ENCODE assay signal across 29 cellular contexts in the genomic region with DNA sequence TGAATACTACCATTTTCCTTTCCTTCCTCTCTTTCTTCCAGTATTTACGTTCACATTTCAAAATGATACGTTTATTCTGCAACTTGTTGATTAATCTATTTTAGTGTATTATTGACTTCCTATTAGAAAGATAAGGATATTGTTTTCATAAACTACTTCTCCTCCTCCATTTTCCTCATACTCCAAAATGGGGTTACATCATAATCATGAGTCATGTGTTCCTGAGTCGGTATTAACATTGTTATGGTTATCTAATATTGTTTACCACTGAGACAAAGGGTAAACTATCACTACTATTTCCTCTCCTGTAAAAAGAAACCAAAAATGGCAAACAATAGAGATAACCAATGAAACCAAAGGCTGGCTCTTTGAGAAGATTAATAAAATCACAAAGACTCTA.
A peak's percentile ranks its signal among the peaks of the same experiment; 100 is the strongest.
DNase-seq lines count a peak whose midpoint lies in the region; ATAC-seq, FAIRE-seq and TF ChIP-seq lines count a peak whose summit lies in the region.
"Had no signal": no experiment of that assay in that cellular context is flagged by ENCODE, and none has a peak within 500 bp of the region (broad histone marks: within the 10 kb centered on the region; RNA-seq: fewer than 3 reads in every experiment).

No MANE protein-coding gene starts in this region.

- TF ChIP-seq POLR2A in A549 (IDR thresholded peaks at IDR 0.05; ENCODE audit: low read length) (no peak), K562 (conservative IDR thresholded peaks at IDR 0.05) (no peak)

- FAIRE-seq in A549 (lab: Jason Lieb, UNC) (no peak), K562 (lab: Jason Lieb, UNC) (no peak)
- FAIRE-seq: G401.6, kidney had no signal

- DNase-seq in A549 (ENCODE audit: low read depth in 1 of 2, low spot score in 1 of 2) (no peak), HPDE6-E6E7 (ENCODE audit: extremely low spot score) (peak; percentile 40), K562 (ENCODE audit: extremely low read depth in 1 of 4, low spot score in 3 of 4) (no peak), fibroblast of the aortic adventitia (ENCODE audit: low read depth) (peak; percentile 39), pons (ENCODE audit: low spot score) (no peak), middle frontal gyrus (ENCODE audit: extremely low spot score, low spot score) (no peak)
- DNase-seq: activated CD4-positive, alpha-beta memory T cell treated with anti-CD3 and anti-CD28 coated beads for 36 hours; activated CD8-positive, alpha-beta memory T cell treated with anti-CD3 and anti-CD28 coated beads, Interleukin-2, amount 50 U/mL, for 48 hours; anterior cingulate cortex; CD4-positive, alpha-beta T cell; DMS 273 treated with DMSO at 0.1 percent for 48 hours; head of caudate nucleus; HFFc6; kidney; NCI-H2029; NCI-H2227 treated with DMSO at 0.1 percent for 48 hours; NCI-H748 treated with DMSO at 0.1 percent for 48 hours; right lobe of liver; RPMI8226; stimulated activated CD4-positive, alpha-beta T cell treated with anti-CD3 and anti-CD28 coated beads, Interleukin-12 subunit alpha, Interleukin-12 subunit beta, amount 100 ng/mL, for 4 hours; stimulated activated CD4-positive, alpha-beta T cell treated with anti-CD3 and anti-CD28 coated beads, Interleukin-4, amount 100 ng/mL, for 1 hour; T-helper 1 cell; transverse colon had no signal

- no peaks in the 10 kb centered on the region for H3K36me3 ChIP-seq in K562 (ENCODE audit: control insufficient read depth, insufficient read depth, low read length)
- H3K36me3 ChIP-seq: right lobe of liver, transverse colon had no signal

- WGBS in A549 (ENCODE audit: missing lambda C conversion rate) = 64% methylated on average over 3 of the region's 3 CpGs
- 11% methylated on average over 3 of the region's 3 CpGs for WGBS in K562 (ENCODE audit: insufficient coverage, low coverage, missing lambda C conversion rate)

- no peaks in the 10 kb centered on the region; a peak in 1 of 5 replicates for H3K27me3 ChIP-seq in K562 (ENCODE audit: control insufficient read depth in 2 of 2, insufficient read depth in 2 of 2, low read length in 2 of 2)
- H3K27me3 ChIP-seq: right lobe of liver, transverse colon had no signal

- in situ Hi-C loops in K562 (cut with MboI) = no loop called here

- no peaks in the 10 kb centered on the region for H3K9me1 ChIP-seq in K562 (ENCODE audit: control insufficient read depth, insufficient read depth, low read length)

- BruUV-seq in K562 (replicated peaks; lab: Mats Ljungman, UMichigan) = no TSS peak

- TF ChIP-seq EP300 in A549 (IDR thresholded peaks at IDR 0.05) = no peak
- TF ChIP-seq EP300 in K562 (IDR thresholded peaks at IDR 0.05; ENCODE audit: low read length) = no peak

- H2AFZ ChIP-seq in K562 (ENCODE audit: low read depth, low read length) = peak overlapping the region; percentile 55
- H2AFZ ChIP-seq: parathyroid adenoma had no signal

- H3K4me1 ChIP-seq in A549 (peaks cover 17% of the 10 kb centered on the region; the same call in 2 of the 3 replicates), K562 (replicated peaks in 1 of 2; ENCODE audit: control insufficient read depth in 2 of 2, insufficient read depth in 2 of 2, low read length in 2 of 2) (peaks cover 6 to 7% of the 10 kb centered on the region in 2 experiments; a peak in 4 of 5 replicates)
- H3K4me1 ChIP-seq: parathyroid adenoma, right lobe of liver had no signal

- ATAC-seq in A549 (no peak), K562 (no peak), HG03139 (IDR thresholded peaks at IDR 0.05; ENCODE audit: unreplicated experiment) (no peak), HG02678 (IDR thresholded peaks at IDR 0.05; ENCODE audit: unreplicated experiment) (no peak)
- ATAC-seq: activated CD4-positive, CD25-positive, alpha-beta regulatory T cell treated with anti-CD3 and anti-CD28 coated beads, Interleukin-2, amount 50 U/mL, for 24 hours; activated naive CD4-positive, alpha-beta T cell treated with anti-CD3 and anti-CD28 coated beads, Interleukin-2, amount 50 U/mL, for 72 hours had no signal

- POLR2A ChIA-PET in A549 (lab: Yijun Ruan, JAX) = no interaction called here
- POLR2A ChIA-PET in K562 (lab: Yijun Ruan, JAX) = interaction anchor here (2.3 kb wide), 1 partner anchor 11 kb away, joined by 6 read pairs; no protein-coding TSS in a partner anchor

- no peaks in the 10 kb centered on the region for H3K79me2 ChIP-seq in K562 (ENCODE audit: control insufficient read depth, insufficient read depth, low read length)
- H3K79me2 ChIP-seq: parathyroid adenoma had no signal

- H3K9ac ChIP-seq in K562 (ENCODE audit: insufficient read depth in 1 of 2, low read depth in 2 of 2, low read length in 2 of 2) = no peak overlapping the region
- H3K9ac ChIP-seq: parathyroid adenoma had no signal

- H3K9me3 ChIP-seq in A549 (peaks cover 5% of the 10 kb centered on the region; the same call in 1 of the 3 replicates), K562 (replicated peaks; ENCODE audit: control insufficient read depth, insufficient read depth, low read depth, low read length) (no peaks in the 10 kb centered on the region; the same call in 1 of the 2 replicates)
- H3K9me3 ChIP-seq: right lobe of liver, transverse colon had no signal

- H3K27ac ChIP-seq in A549 = no peak overlapping the region
- H3K27ac ChIP-seq in K562 (ENCODE audit: extremely low read depth, low read depth, low read length) = no peak overlapping the region
- H3K27ac ChIP-seq: parathyroid adenoma, right lobe of liver, transverse colon had no signal

- intact Hi-C loops in K562 (cut with micrococcal nuclease) = loop anchor here (2.0 to 5.0 kb wide), 2 partner anchors 127 to 198 kb away; a partner anchor contains a TSS

- H4K20me1 ChIP-seq in K562 (replicated peaks; ENCODE audit: control insufficient read depth, insufficient read depth, low read length) = no peaks in the 10 kb centered on the region

- CTCF ChIA-PET in A549 (lab: Yijun Ruan, JAX) (no interaction called here), K562 (lab: Yijun Ruan, JAX; ENCODE audit: low intra/inter-chr PET ratio) (no interaction called here)

- H3K4me2 ChIP-seq in A549 (no peak overlapping the region), K562 (ENCODE audit: insufficient read depth, low read length) (no peak overlapping the region)

- H3K4me3 ChIP-seq in A549 = no peak overlapping the region
- H3K4me3 ChIP-seq in K562 = no peak overlapping the region
- no peak overlapping the region for H3K4me3 ChIP-seq in fibroblast of the aortic adventitia (ENCODE audit: low read depth, low read length)
- H3K4me3 ChIP-seq: right lobe of liver, transverse colon had no signal

- TF ChIP-seq RAD21 in A549 (conservative IDR thresholded peaks at IDR 0.05 in 1 of 2, IDR thresholded peaks at IDR 0.05 in 1 of 2) (no peak), K562 (CRISPR knock-in tag; conservative IDR thresholded peaks at IDR 0.05 in 1 of 2, IDR thresholded peaks at IDR 0.05 in 1 of 2) (no peak)

- TF ChIP-seq CTCF in A549 (IDR thresholded peaks at IDR 0.05) (no peak), K562 (IDR thresholded peaks at IDR 0.05 in 2 of 3, conservative IDR thresholded peaks at IDR 0.05 in 1 of 3; ENCODE audit: insufficient read depth in 2 of 3, low read depth in 1 of 3, low read length in 3 of 3) (no peak), fibroblast of the aortic adventitia (IDR thresholded peaks at IDR 0.05; ENCODE audit: insufficient read depth, low read length) (no peak)

TF ChIP-seq in A549, 52 proteins besides CTCF, POLR2A, EP300 and RAD21:
- TF ChIP-seq CHD2 (IDR thresholded peaks at IDR 0.05; ENCODE audit: low read length, partially characterized antibody) = no peak
- TF ChIP-seq FOSL2 (IDR thresholded peaks at IDR 0.05) = no peak
- TF ChIP-seq FOSL2 (CRISPR knock-in tag; IDR thresholded peaks at IDR 0.05) = peak; percentile 59

TF ChIP-seq in K562, 482 proteins besides CTCF, POLR2A, EP300 and RAD21 (continues in another document):
- peak in 1 of 2 experiments; percentile 58; a peak in 1 of 4 replicates for TF ChIP-seq TRIM24 (IDR thresholded peaks at IDR 0.05)
- TF ChIP-seq, protein P1, sequence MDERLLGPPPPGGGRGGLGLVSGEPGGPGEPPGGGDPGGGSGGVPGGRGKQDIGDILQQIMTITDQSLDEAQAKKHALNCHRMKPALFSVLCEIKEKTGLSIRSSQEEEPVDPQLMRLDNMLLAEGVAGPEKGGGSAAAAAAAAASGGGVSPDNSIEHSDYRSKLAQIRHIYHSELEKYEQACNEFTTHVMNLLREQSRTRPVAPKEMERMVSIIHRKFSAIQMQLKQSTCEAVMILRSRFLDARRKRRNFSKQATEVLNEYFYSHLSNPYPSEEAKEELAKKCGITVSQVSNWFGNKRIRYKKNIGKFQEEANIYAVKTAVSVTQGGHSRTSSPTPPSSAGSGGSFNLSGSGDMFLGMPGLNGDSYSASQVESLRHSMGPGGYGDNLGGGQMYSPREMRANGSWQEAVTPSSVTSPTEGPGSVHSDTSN (CRISPR knock-in tag; IDR thresholded peaks at IDR 0.05; ENCODE audit: low read depth) = no peak
- TF ChIP-seq, protein P1 (tag; conservative IDR thresholded peaks at IDR 0.05; ENCODE audit: low read depth) = no peak

Comparison
In these comparisons a context has a peak if more than half of its experiments do, and no peak if none do; other contexts are left out.
1. DNase-seq: peak in HPDE6-E6E7 (single experiment) and fibroblast of the aortic adventitia (single experiment); none in A549 (0 of 2), K562 (0 of 4), pons (single experiment) and middle frontal gyrus (single experiment).